1 cellular context compared by ENCODE assay signal in genomic region chr19:34881982-34882381, GRCh38.
TF ChIP-seq lines count a peak whose summit lies in the region.

No MANE protein-coding gene starts in this region.

TF ChIP-seq in HepG2, 621 proteins besides CTCF, POLR2A, EP300 and RAD21 (continued from another document):
- no peak for TF ChIP-seq ZNF318 (CRISPR knock-in tag; IDR thresholded peaks at IDR 0.05)
- TF ChIP-seq REXO4 (CRISPR knock-in tag; IDR thresholded peaks at IDR 0.05; ENCODE audit: borderline replicate concordance), result no peak
- TF ChIP-seq MTA3 (CRISPR knock-in tag; IDR thresholded peaks at IDR 0.05), result no peak
- TF ChIP-seq EHMT2 (IDR thresholded peaks at IDR 0.05; ENCODE audit: borderline replicate concordance, low read depth, low read length), result no peak; the same call in 1 of the 2 replicates
- TF ChIP-seq ZNF598 (CRISPR knock-in tag; IDR thresholded peaks at IDR 0.05; ENCODE audit: borderline replicate concordance), result no peak
- no peak for TF ChIP-seq CENPBD1 (CRISPR knock-in tag; IDR thresholded peaks at IDR 0.05; ENCODE audit: borderline replicate concordance, low read depth)
- TF ChIP-seq ZMYM4 (CRISPR knock-in tag; IDR thresholded peaks at IDR 0.05), result no peak
- TF ChIP-seq SKI (IDR thresholded peaks at IDR 0.05; ENCODE audit: partially characterized antibody), result no peak
- TF ChIP-seq MTF1 (CRISPR knock-in tag; IDR thresholded peaks at IDR 0.05), result no peak
- TF ChIP-seq ARID3A (IDR thresholded peaks at IDR 0.05; ENCODE audit: low read depth, low read length), result no peak
- no peak for TF ChIP-seq HHEX (CRISPR knock-in tag; IDR thresholded peaks at IDR 0.05)
- TF ChIP-seq ZNF382 (CRISPR knock-in tag; IDR thresholded peaks at IDR 0.05; ENCODE audit: borderline replicate concordance), result no peak
- TF ChIP-seq GLMP (CRISPR knock-in tag; IDR thresholded peaks at IDR 0.05; ENCODE audit: borderline replicate concordance), result no peak
- TF ChIP-seq ZFX (CRISPR knock-in tag; IDR thresholded peaks at IDR 0.05; ENCODE audit: low read depth), result peak; percentile 39; the same call in 1 of the 2 replicates
- TF ChIP-seq ZNF574 (CRISPR knock-in tag; IDR thresholded peaks at IDR 0.05), result no peak
- TF ChIP-seq POLR2G (IDR thresholded peaks at IDR 0.05; ENCODE audit: low read depth, low read length), result no peak
- no peak for TF ChIP-seq ZNF383 (CRISPR knock-in tag; IDR thresholded peaks at IDR 0.05; ENCODE audit: borderline replicate concordance)
- TF ChIP-seq SMC3 (IDR thresholded peaks at IDR 0.05; ENCODE audit: low read length), result no peak
- TF ChIP-seq CREB3 (CRISPR knock-in tag; IDR thresholded peaks at IDR 0.05), result no peak
- TF ChIP-seq GRHL1 (CRISPR knock-in tag; conservative IDR thresholded peaks at IDR 0.05), result no peak
- TF ChIP-seq SNAPC2 (CRISPR knock-in tag; IDR thresholded peaks at IDR 0.05), result no peak
- TF ChIP-seq MYNN (CRISPR knock-in tag; IDR thresholded peaks at IDR 0.05; ENCODE audit: low read depth), result no peak
- TF ChIP-seq ZMAT5 (CRISPR knock-in tag; IDR thresholded peaks at IDR 0.05; ENCODE audit: borderline replicate concordance, low read depth), result no peak
- TF ChIP-seq RCOR2 (CRISPR knock-in tag; IDR thresholded peaks at IDR 0.05), result no peak
- TF ChIP-seq CCDC6 (CRISPR knock-in tag; IDR thresholded peaks at IDR 0.05), result no peak
- no peak for TF ChIP-seq FOXP1 (IDR thresholded peaks at IDR 0.05)
- peak; percentile 77 for TF ChIP-seq FOXP1 (CRISPR knock-in tag; IDR thresholded peaks at IDR 0.05)
- no peak for TF ChIP-seq ZSCAN20 (CRISPR knock-in tag; IDR thresholded peaks at IDR 0.05; ENCODE audit: borderline replicate concordance)
- no peak for TF ChIP-seq THAP7 (CRISPR knock-in tag; IDR thresholded peaks at IDR 0.05)
- no peak for TF ChIP-seq ZFP37 (CRISPR knock-in tag; IDR thresholded peaks at IDR 0.05; ENCODE audit: borderline replicate concordance)
- TF ChIP-seq SALL2 (CRISPR knock-in tag; IDR thresholded peaks at IDR 0.05), result no peak
- no peak for TF ChIP-seq ZNF740 (CRISPR knock-in tag; IDR thresholded peaks at IDR 0.05)
- TF ChIP-seq NR1H2 (CRISPR knock-in tag; IDR thresholded peaks at IDR 0.05; ENCODE audit: borderline replicate concordance, low read depth), result no peak
- no peak for TF ChIP-seq ZBTB21 (CRISPR knock-in tag; IDR thresholded peaks at IDR 0.05)
- peak; percentile 71 for TF ChIP-seq HMG20A (CRISPR knock-in tag; IDR thresholded peaks at IDR 0.05; ENCODE audit: borderline replicate concordance)
- TF ChIP-seq THAP11 (CRISPR knock-in tag; IDR thresholded peaks at IDR 0.05), result peak; percentile 52; the same call in 1 of the 2 replicates
- TF ChIP-seq ARNTL (CRISPR knock-in tag; IDR thresholded peaks at IDR 0.05), result peak; percentile 79; the same call in 1 of the 2 replicates
- no peak for TF ChIP-seq ATF7 (IDR thresholded peaks at IDR 0.05)
- TF ChIP-seq ATF7 (CRISPR knock-in tag; IDR thresholded peaks at IDR 0.05), result no peak
- no peak for TF ChIP-seq ARID2 (CRISPR knock-in tag; IDR thresholded peaks at IDR 0.05; ENCODE audit: borderline replicate concordance)
- no peak for TF ChIP-seq TERF1 (CRISPR knock-in tag; IDR thresholded peaks at IDR 0.05)
TF ChIP-seq in HepG2: peak in this region for 63.
